ENCODE assay signal across 30 cellular contexts in the genomic region with DNA sequence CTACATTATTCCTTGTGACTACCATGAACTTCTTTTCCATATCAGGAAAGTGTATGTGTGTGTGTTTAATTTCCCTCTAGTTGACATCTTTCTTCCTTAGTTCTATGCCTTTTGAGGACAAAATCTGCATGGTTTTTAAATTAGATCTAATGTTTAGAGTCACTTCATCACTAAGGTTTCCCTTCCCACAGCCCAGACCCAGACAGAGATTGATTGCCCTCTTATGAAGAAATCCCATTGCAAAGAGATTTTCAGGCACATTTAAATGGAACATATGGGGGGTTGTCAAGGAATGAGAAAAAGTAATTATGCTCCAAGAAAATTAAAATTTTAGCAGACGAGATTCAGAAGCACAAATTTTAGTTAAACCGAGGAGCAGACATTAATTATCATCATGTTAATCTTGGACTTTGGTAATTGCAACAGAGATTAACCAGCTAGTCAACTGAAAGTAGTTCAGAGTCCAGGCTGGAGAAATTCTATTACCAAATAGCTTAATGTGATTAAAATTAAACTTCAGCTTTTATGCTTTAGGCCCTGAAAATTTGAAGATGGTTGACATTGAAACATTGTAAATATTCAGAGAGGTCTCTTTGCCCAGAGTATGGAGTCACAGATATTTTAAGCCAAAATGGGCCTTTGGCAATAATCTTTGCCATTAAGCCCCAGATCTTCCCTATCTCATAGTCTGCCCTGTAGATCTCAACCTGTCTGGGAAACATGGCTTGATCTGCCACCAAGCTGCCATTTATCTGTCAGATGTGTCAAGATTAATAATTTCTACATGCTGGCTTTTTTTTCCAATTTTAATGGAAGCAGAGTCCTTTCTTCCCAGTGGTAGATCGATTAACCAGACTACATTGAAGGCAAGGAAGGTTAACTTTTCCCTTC.
"Had no signal": no experiment of that assay in that cellular context is flagged by ENCODE, and none has a peak within 500 bp of the region (broad histone marks: within the 10 kb centered on the region; RNA-seq: fewer than 3 reads in every experiment).

No MANE protein-coding gene starts in this region.

- H3K9ac ChIP-seq: neural progenitor cell, parathyroid adenoma had no signal

- H3K4me2 ChIP-seq: neural progenitor cell, smooth muscle cell had no signal

- H3K27me3 ChIP-seq: neural progenitor cell, ovary, spleen, suprapubic skin, testis, tibial artery, transverse colon, upper lobe of right lung, uterus had no signal

- H3K79me2 ChIP-seq: parathyroid adenoma had no signal

- H3K27ac ChIP-seq: neural progenitor cell, ovary, parathyroid adenoma, psoas muscle, skin epidermis, spleen, suprapubic skin, testis, tibial artery, transverse colon, upper lobe of right lung, uterus had no signal

- H2AFZ ChIP-seq: neural progenitor cell, parathyroid adenoma had no signal

- H3K9me3 ChIP-seq: ovary, psoas muscle, spleen, suprapubic skin, testis, tibial artery, transverse colon, upper lobe of right lung, uterus had no signal

- H3K4me3 ChIP-seq: neural progenitor cell, ovary, psoas muscle, skin epidermis, smooth muscle cell, spleen, suprapubic skin, testis, tibial artery, transverse colon, upper lobe of right lung, uterus had no signal

- DNase-seq: naive thymus-derived CD8-positive, alpha-beta T cell; nephron progenitor cell; occipital lobe; ovary; posterior cingulate gyrus; psoas muscle; right cardiac atrium; spleen; stimulated activated CD4-positive, alpha-beta T cell treated with anti-CD3 and anti-CD28 coated beads, Interleukin-12 subunit alpha, Interleukin-12 subunit beta, amount 100 ng/mL, for 4 hours; stimulated activated CD4-positive, alpha-beta T cell treated with anti-CD3 and anti-CD28 coated beads, Interleukin-1b, Interleukin-23, amount 100 ng/mL, for 48 hours; stimulated activated CD4-positive, alpha-beta T cell treated with anti-CD3 and anti-CD28 coated beads, Interleukin-4, amount 100 ng/mL, for 1 hour; stimulated activated CD4-positive, alpha-beta T cell treated with anti-CD3 and anti-CD28 coated beads, Interleukin-4, amount 100 ng/mL, for 4 hours; stimulated activated CD8-positive, alpha-beta memory T cell treated with anti-CD3 and anti-CD28 coated beads, Interleukin-4, amount 100 ng/mL, for 48 hours; stimulated activated naive CD4-positive, alpha-beta T cell; stimulated activated naive CD8-positive, alpha-beta T cell treated with anti-CD3 and anti-CD28 coated beads, Interleukin-15, amount 100 ng/mL, for 72 hours; stimulated activated naive CD8-positive, alpha-beta T cell treated with anti-CD3 and anti-CD28 coated beads, Interleukin-15, Interleukin-2, amounts not matched to agents 100 U/mL and 50 U/mL, for 24 hours; substantia nigra; testis; tibial artery; transverse colon; upper lobe of right lung; uterus had no signal

- H3K4me1 ChIP-seq: parathyroid adenoma, psoas muscle, spleen, suprapubic skin, testis, tibial artery, transverse colon, upper lobe of right lung, uterus had no signal

- H3K36me3 ChIP-seq: neural progenitor cell, ovary, spleen, suprapubic skin, tibial artery, transverse colon, upper lobe of right lung, uterus had no signal

- ATAC-seq: naive thymus-derived CD8-positive, alpha-beta T cell; natural killer cell treated with Interleukin-12 subunit alpha and Interleukin-12 subunit beta and Interleukin-15 and Interleukin-18, amount 100 ng/mL, for 72 hours; psoas muscle; right cardiac atrium; sciatic nerve; stimulated activated memory B cell treated with anti-CD40 and anti-IgM and Interleukin-4, amounts not matched to agents 10 μg/mL and 1 μg/mL and 100 μg/mL, for 72 hours; stimulated activated naive CD8-positive, alpha-beta T cell treated with anti-CD3 and anti-CD28 coated beads, Interleukin-15, amount 100 ng/mL, for 72 hours; stimulated activated naive CD8-positive, alpha-beta T cell treated with anti-CD3 and anti-CD28 coated beads, Interleukin-15, Interleukin-2, amounts not matched to agents 100 U/mL and 50 U/mL, for 24 hours; upper lobe of right lung had no signal
